In the genomic region with DNA sequence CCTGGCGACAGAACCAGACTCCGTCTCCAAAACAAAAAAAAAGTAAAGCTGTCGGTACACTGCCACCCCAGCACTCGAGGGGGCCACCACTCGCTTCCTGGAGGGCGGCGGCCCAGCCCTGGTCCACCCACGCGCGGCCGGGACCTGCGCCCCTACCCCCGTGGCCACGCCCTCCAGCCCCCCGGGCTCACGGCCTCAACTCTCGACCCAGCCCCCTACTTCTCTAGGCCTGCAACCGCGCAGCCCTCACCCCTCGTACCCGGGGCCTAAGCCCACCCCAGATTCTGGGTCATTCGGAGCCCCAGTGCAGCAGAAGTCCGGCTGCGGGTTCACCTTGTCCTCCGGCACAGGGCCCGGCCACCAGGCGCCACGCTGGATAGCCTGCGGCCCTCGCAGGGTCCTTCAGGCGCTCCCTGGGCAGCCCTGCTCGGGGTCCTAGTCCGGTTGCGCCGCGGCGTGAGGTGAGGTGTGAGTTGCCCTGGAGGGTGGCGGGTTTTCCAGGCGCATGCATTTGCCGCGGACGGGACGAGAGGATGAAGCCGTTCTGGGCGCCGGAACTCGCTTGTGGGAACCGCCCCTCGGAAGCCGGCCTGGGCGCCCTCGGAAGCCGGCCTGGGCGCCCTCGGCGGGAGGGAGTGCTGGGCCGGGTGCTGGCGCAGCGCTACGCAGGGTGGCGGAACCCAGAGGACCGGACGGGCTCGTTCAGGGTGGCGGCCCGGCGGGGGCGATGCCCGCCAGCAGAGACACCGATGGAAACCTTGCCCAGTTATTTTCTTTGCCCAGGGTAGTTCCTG, we compare ENCODE assay signal across 8 cellular contexts. TPM values are rescaled to one million over a fixed set of nuclear protein-coding genes. Genes with fewer than 3 reads are reported as not detected.
A peak's percentile ranks its signal among the peaks of the same experiment; 100 is the strongest.
DNase-seq lines count a peak whose midpoint lies in the region; ATAC-seq and TF ChIP-seq lines count a peak whose summit lies in the region.

Gene NME6 (minus strand): TSS at position 348 of the 794 bp plus-strand sequence.

- H3K9me3 ChIP-seq in adipocyte (ENCODE audit: control insufficient read depth, low read length) = peaks cover 16% of the 10 kb centered on the region
- H3K9me3 ChIP-seq in cardiac muscle cell (ENCODE audit: low read depth) = no peaks in the 10 kb centered on the region
- H3K9me3 ChIP-seq in trophoblast cell (ENCODE audit: insufficient read depth, low read depth, low read length) = peaks cover 4% of the 10 kb centered on the region
- H3K9me3 ChIP-seq in tibial nerve = peaks cover 0 to 8% (median 0%) of the 10 kb centered on the region in 4 donors

- H3K36me3 ChIP-seq in adipocyte (ENCODE audit: control insufficient read depth, insufficient read depth, low read length, severe bottlenecking) (peaks cover 21% of the 10 kb centered on the region), cardiac muscle cell (peaks cover 5% of the 10 kb centered on the region), trophoblast cell (ENCODE audit: control insufficient read depth in 1 of 2, insufficient read depth in 2 of 2, low read length in 2 of 2) (peaks cover 6 to 16% of the 10 kb centered on the region in 2 experiments), tibial nerve (peaks cover 0 to 23% (median 0%) of the 10 kb centered on the region in 3 donors)

- DNase-seq in GM10248 (ENCODE audit: extremely low spot score) (peak; percentile 92), NCI-H1436 treated with DMSO at 0.1 percent for 48 hours (lab: John Stamatoyannopoulos, UW) (peak; percentile 7), T follicular helper cell (ENCODE audit: low read depth) (peak; percentile 74), adipocyte (ENCODE audit: low read depth) (peak; percentile 91), cardiac muscle cell (ENCODE audit: low read depth in 1 of 2, low spot score in 1 of 2) (peak; percentile 95 to 96), trophoblast cell (peak; percentile 88 to 97), tibial nerve (ENCODE audit: low spot score in 2 of 2) (peak; percentile 81 to 83)

- H3K4me3 ChIP-seq in adipocyte (ENCODE audit: low read length) = peak within 1 kb of the TSS; percentile 81
- H3K4me3 ChIP-seq in cardiac muscle cell = peak within 1 kb of the TSS; percentile 80
- peak within 1 kb of the TSS; percentile 95 for H3K4me3 ChIP-seq in trophoblast cell (ENCODE audit: low read depth, low read length)
- H3K4me3 ChIP-seq in tibial nerve = peak within 1 kb of the TSS; percentile 69 to 100 (median 83)

- H3K4me1 ChIP-seq in adipocyte (ENCODE audit: control insufficient read depth, insufficient read depth, low read length) (peaks cover 16% of the 10 kb centered on the region), cardiac muscle cell (ENCODE audit: low read depth) (peaks cover 8% of the 10 kb centered on the region), trophoblast cell (ENCODE audit: control insufficient read depth in 1 of 2, insufficient read depth in 2 of 2, low read length in 2 of 2) (peaks cover 9% of the 10 kb centered on the region in 2 experiments), tibial nerve (peaks cover 0 to 38% (median 13%) of the 10 kb centered on the region in 4 donors)

- H3K79me2 ChIP-seq in trophoblast cell (ENCODE audit: control insufficient read depth, insufficient read depth, low read length, poor library complexity) = peaks cover 11% of the 10 kb centered on the region

- peak within 1 kb of the TSS; percentile 100 for H4K12ac ChIP-seq in trophoblast cell (ENCODE audit: low read depth, low read length)

- peaks cover 12% of the 10 kb centered on the region for H3K79me1 ChIP-seq in trophoblast cell (ENCODE audit: low read length)

- H3K27me3 ChIP-seq in adipocyte (replicated peaks; ENCODE audit: control insufficient read depth, insufficient read depth, low read length) = no peaks in the 10 kb centered on the region
- H3K27me3 ChIP-seq in cardiac muscle cell = peaks cover 6% of the 10 kb centered on the region
- no peaks in the 10 kb centered on the region for H3K27me3 ChIP-seq in trophoblast cell (ENCODE audit: insufficient read depth, low read length)
- no peaks in the 10 kb centered on the region for H3K27me3 ChIP-seq in tibial nerve

- WGBS in trophoblast cell (ENCODE audit: extremely low coverage, insufficient coverage, insufficient read length) = no CpG with 5 or more reads among the region's 70 CpGs
- 1% methylated on average over 33 to 70 of the region's 70 CpGs for WGBS in tibial nerve, 2 donors

- peak within 1 kb of the TSS; percentile 96 for H3K4ac ChIP-seq in trophoblast cell (ENCODE audit: low read depth, low read length)

- peak within 1 kb of the TSS; percentile 100 for H4K8ac ChIP-seq in trophoblast cell (ENCODE audit: low read depth, low read length)

- TF ChIP-seq POLR2A in tibial nerve (IDR thresholded peaks at IDR 0.05) = peak; percentile 27 to 82

- peak; percentile 72 for ATAC-seq in HG02763 (IDR thresholded peaks at IDR 0.05; ENCODE audit: unreplicated experiment)

- H2AFZ ChIP-seq in trophoblast cell (ENCODE audit: insufficient read depth, low read length, poor library complexity) = peak within 1 kb of the TSS; percentile 94

- TF ChIP-seq CTCF in GM10248 (IDR thresholded peaks at IDR 0.05; ENCODE audit: control extremely low read depth, extremely low read depth, low read depth, missing control alignments) = no peak
- TF ChIP-seq CTCF in cardiac muscle cell (IDR thresholded peaks at IDR 0.05; ENCODE audit: low read depth, low read length) = peak; percentile 1
- TF ChIP-seq CTCF in tibial nerve (IDR thresholded peaks at IDR 0.05) = peak in 2 of 5 experiments; percentile 46 to 53

- H3K14ac ChIP-seq in trophoblast cell (ENCODE audit: low read length) = peak within 1 kb of the TSS; percentile 100

- peak within 1 kb of the TSS; percentile 20 for H2BK12ac ChIP-seq in trophoblast cell (ENCODE audit: low read length)

- H2BK5ac ChIP-seq in trophoblast cell (ENCODE audit: low read depth, low read length, poor library complexity) = peak within 1 kb of the TSS; percentile 100

- peak within 1 kb of the TSS; percentile 100 for H3K18ac ChIP-seq in trophoblast cell (ENCODE audit: low read length)

- no peak within 1 kb of the TSS for H3K23ac ChIP-seq in trophoblast cell (ENCODE audit: low read length)

- H2AK5ac ChIP-seq in trophoblast cell (ENCODE audit: low read length) = peak within 1 kb of the TSS; percentile 94

- H2BK120ac ChIP-seq in trophoblast cell (ENCODE audit: insufficient read depth, low read length, poor library complexity) = peak within 1 kb of the TSS; percentile 100

- H3K27ac ChIP-seq in cardiac muscle cell (peak within 1 kb of the TSS; percentile 97), trophoblast cell (ENCODE audit: low read depth, low read length) (peak within 1 kb of the TSS; percentile 99), tibial nerve (peak within 1 kb of the TSS; percentile 86 to 99 (median 94))

- peak within 1 kb of the TSS; percentile 88 for H3K4me2 ChIP-seq in trophoblast cell (ENCODE audit: low read length)

- POLR2A ChIA-PET in GM10248 (lab: Yijun Ruan, JAX) = interaction anchor here (0.6 kb wide), 1 partner anchor 595 kb away, joined by 4 read pairs; no protein-coding TSS in a partner anchor

- TF ChIP-seq EP300 in tibial nerve (IDR thresholded peaks at IDR 0.05) = peak in 1 of 2 donors; percentile 93

- CTCF ChIA-PET in GM10248 (lab: Yijun Ruan, JAX) = interaction anchor here (1.1 to 3.6 kb wide), 4 partner anchors 28 to 135 kb away, joined by 3 to 20 read pairs (median 4); no protein-coding TSS in a partner anchor

- peak within 1 kb of the TSS; percentile 100 for H4K91ac ChIP-seq in trophoblast cell (ENCODE audit: low read depth, low read length)

- peak within 1 kb of the TSS; percentile 94 for H3K9ac ChIP-seq in adipocyte (ENCODE audit: low read length)
- H3K9ac ChIP-seq in trophoblast cell (ENCODE audit: low read length) = peak within 1 kb of the TSS; percentile 99

RNA-seq across cellular contexts. Expression of gene NME6, which starts in this region (rescaled TPM):
- total RNA-seq in cardiac muscle cell (40.5 and 42.1 TPM in 2 replicates), tibial nerve (10 to 100 TPM; 22.2 to 28.4 (median 27.4) TPM)
- polyA plus RNA-seq in cardiac muscle cell = 65.6 and 69.8 TPM in 2 replicates
- polyA plus RNA-seq in trophoblast cell (2013) = 13.8 and 14.4 TPM in 2 replicates

Comparison
In these comparisons a context has a peak if more than half of its experiments do, and no peak if none do; other contexts are left out.
1. Peak in every context shown above with its lines: DNase-seq, ATAC-seq, H3K4me3 ChIP-seq and H3K27ac ChIP-seq.
2. DNase-seq: peak in every context shown above with its lines; median percentile 96 in cardiac muscle cell; 92 in trophoblast cell; 92 in GM10248; 91 in adipocyte; 82 in tibial nerve; 74 in T follicular helper cell; 7 in NCI-H1436 treated with DMSO at 0.1 percent for 48 hours.